Comparison of ENCODE assay signal across 8 cellular contexts in the genomic region with DNA sequence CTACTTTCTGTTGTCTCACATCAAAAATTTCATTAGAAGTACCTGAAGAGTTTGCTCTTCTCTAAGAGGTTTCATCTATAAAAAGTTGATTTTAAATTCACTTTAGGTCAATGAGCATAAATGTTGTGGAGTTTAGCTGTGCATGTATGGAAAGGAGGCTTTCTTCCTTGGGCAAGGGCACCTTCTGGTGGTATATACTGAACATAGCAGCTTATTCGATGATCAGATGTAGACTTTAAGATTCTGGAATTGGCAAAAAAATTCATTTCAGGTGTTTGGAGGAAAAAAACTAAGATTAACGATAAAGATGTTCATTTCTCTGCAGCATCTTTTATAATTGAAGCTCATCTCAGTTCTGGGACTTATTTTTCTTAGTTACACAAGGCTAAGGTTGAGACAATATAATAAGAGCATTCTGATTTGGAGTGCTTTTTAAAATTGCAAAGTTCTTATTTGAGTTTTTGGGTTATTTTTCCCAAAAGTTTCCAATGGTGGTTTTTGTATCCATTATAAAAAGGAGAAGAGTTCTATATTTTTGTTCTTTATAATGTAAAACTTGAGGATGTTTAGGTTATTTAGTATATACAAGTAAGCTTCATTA. TPM values are rescaled to one million over a fixed set of nuclear protein-coding genes. Genes with fewer than 3 reads are reported as not detected.
DNase-seq lines count a peak whose midpoint lies in the region; ATAC-seq, FAIRE-seq and TF ChIP-seq lines count a peak whose summit lies in the region.

No MANE protein-coding gene starts in this region.

- H3K36me3 ChIP-seq in OCI-LY3 (replicated peaks; ENCODE audit: low read depth, low read length), result no peaks in the 10 kb centered on the region
- H3K36me3 ChIP-seq in kidney (ENCODE audit: control insufficient read depth in 1 of 2, insufficient read depth in 2 of 2, low read length in 2 of 2), result no peaks in the 10 kb centered on the region
- H3K36me3 ChIP-seq in thyroid gland, result no peaks in the 10 kb centered on the region

- TF ChIP-seq POLR2A in thyroid gland (IDR thresholded peaks at IDR 0.05), result no peak

- no peaks in the 10 kb centered on the region for H3K9me3 Mint-ChIP-seq in MCF 10A (ENCODE audit: unreplicated experiment)

- CTCF ChIA-PET in MCF 10A (lab: Yijun Ruan, JAX), result interaction anchor here (0.5 to 6.5 kb wide), 43 partner anchors 8 to 1124 kb away, joined by 3 to 62 read pairs (median 4); a partner anchor contains a TSS

- intact Hi-C loops in Right ventricle myocardium inferior (cut with DNase I), result loop anchor here (2.0 to 10.0 kb wide), 3 partner anchors 76 to 438 kb away; a partner anchor contains a TSS
- intact Hi-C loops in cardiac septum (cut with DNase I), result loop anchor here (10.0 kb wide), 1 partner anchor 108 kb away; no protein-coding TSS in a partner anchor
- intact Hi-C loops in MCF 10A (cut with micrococcal nuclease), result loop anchor here (1.0 kb wide), 6 partner anchors 77 to 532 kb away; no protein-coding TSS in a partner anchor
- intact Hi-C loops in kidney (cut with DNase I), result no loop called here
- intact Hi-C loops in thyroid gland (cut with DNase I), result no loop called here

- DNase-seq in Right ventricle myocardium inferior (ENCODE audit: missing footprints) (no peak), cardiac septum (ENCODE audit: low spot score) (no peak), HTR-8/SVneo (ENCODE audit: insufficient read length, low spot score) (peak; percentile 52), MCF 10A (ENCODE audit: unreplicated experiment) (peak; percentile 65), kidney (no peak), thyroid gland (peak; percentile 9 to 22)

- H3K79me2 ChIP-seq in OCI-LY3 (ENCODE audit: low read length), result no peaks in the 10 kb centered on the region

- no peak overlapping the region for H3K27ac ChIP-seq in OCI-LY3 (ENCODE audit: low read length)
- no peak overlapping the region for H3K27ac ChIP-seq in kidney (ENCODE audit: low read depth in 2 of 2, low read length in 2 of 2)
- no peak overlapping the region for H3K27ac ChIP-seq in thyroid gland

- no peaks in the 10 kb centered on the region for H3K9me3 ChIP-seq in OCI-LY3 (ENCODE audit: insufficient read depth, low read length)
- no peaks in the 10 kb centered on the region for H3K9me3 ChIP-seq in kidney (ENCODE audit: control insufficient read depth in 1 of 2, low read length in 2 of 2)
- no peaks in the 10 kb centered on the region for H3K9me3 ChIP-seq in thyroid gland

- FAIRE-seq in HTR-8/SVneo (lab: Jason Lieb, UNC), result no peak
- peak; percentile 83 for FAIRE-seq in kidney (lab: Jason Lieb, UNC)

- POLR2A ChIA-PET in MCF 10A (lab: Yijun Ruan, JAX), result interaction anchor here (0.7 to 4.2 kb wide), 5 partner anchors 46 to 124 kb away, joined by 3 to 34 read pairs (median 6); a partner anchor contains a TSS

- H3K36me3 Mint-ChIP-seq in MCF 10A (ENCODE audit: insufficient read depth, unreplicated experiment), result no peaks in the 10 kb centered on the region

- no peak overlapping the region for H3K4me3 ChIP-seq in OCI-LY3 (ENCODE audit: low read length)
- no peak overlapping the region for H3K4me3 ChIP-seq in kidney (ENCODE audit: low read length in 2 of 2)
- H3K4me3 ChIP-seq in thyroid gland (replicated peaks in 1 of 3), result no peak overlapping the region

- H3K4me1 ChIP-seq in OCI-LY3 (ENCODE audit: low read length) (no peaks in the 10 kb centered on the region), kidney (ENCODE audit: control insufficient read depth in 1 of 2, insufficient read depth in 1 of 2, low read depth in 1 of 2, low read length in 2 of 2) (no peaks in the 10 kb centered on the region), thyroid gland (peaks cover 7 to 21% of the 10 kb centered on the region in 2 donors)

- H4K20me1 ChIP-seq in OCI-LY3 (ENCODE audit: insufficient read depth, low read length), result no peaks in the 10 kb centered on the region

- TF ChIP-seq CTCF in OCI-LY3 (IDR thresholded peaks at IDR 0.05; ENCODE audit: low read depth, low read length) (peak; percentile 87), MCF 10A (IDR thresholded peaks at IDR 0.05; ENCODE audit: unreplicated experiment) (peak; percentile 71), kidney (IDR thresholded peaks at IDR 0.05; ENCODE audit: borderline replicate concordance, extremely low read depth, insufficient read depth) (peak; percentile 78), thyroid gland (IDR thresholded peaks at IDR 0.05) (peak; percentile 36 to 90 (median 82))

- ATAC-seq in Right ventricle myocardium inferior (peak; percentile 59), GM21737 (IDR thresholded peaks at IDR 0.05; ENCODE audit: unreplicated experiment) (peak; percentile 76)

- WGBS in thyroid gland, 2 donors, result 9 to 16% methylated on average over 2 of the region's 2 CpGs

- H3K27ac Mint-ChIP-seq in MCF 10A (ENCODE audit: low read depth, unreplicated experiment), result no peak overlapping the region

- H3K27me3 Mint-ChIP-seq in MCF 10A (ENCODE audit: insufficient read depth, unreplicated experiment), result no peaks in the 10 kb centered on the region

- H3K27me3 ChIP-seq in OCI-LY3 (ENCODE audit: low read depth, low read length), result no peaks in the 10 kb centered on the region
- H3K27me3 ChIP-seq in thyroid gland, result no peaks in the 10 kb centered on the region

- no peak overlapping the region for H3K4me3 Mint-ChIP-seq in MCF 10A (ENCODE audit: unreplicated experiment)

- BruUV-seq in MCF 10A (replicated peaks; lab: Mats Ljungman, UMichigan), result no TSS peak

- no peak overlapping the region for H3K4me2 ChIP-seq in OCI-LY3 (ENCODE audit: low read length)

- H2AFZ ChIP-seq in OCI-LY3 (ENCODE audit: low read depth, low read length), result no peak overlapping the region

- H3K4me1 Mint-ChIP-seq in MCF 10A (ENCODE audit: insufficient read depth, unreplicated experiment), result no peaks in the 10 kb centered on the region

- H3K9ac ChIP-seq in OCI-LY3 (ENCODE audit: low read length) (no peak overlapping the region), kidney (ENCODE audit: low read length in 2 of 2) (no peak overlapping the region)

RNA-seq across cellular contexts. Expression of a gene that starts 46.8 kb away (rescaled TPM):
- total RNA-seq in Right ventricle myocardium inferior (7.1 TPM), cardiac septum (7.5 TPM), MCF 10A (2022) (3.2 and 4.3 TPM in 2 replicates), kidney (6.0 TPM), thyroid gland (10 to 100 TPM; 18.9 to 32.4 (median 24.7) TPM)
- polyA plus RNA-seq in kidney (ENCODE audit: insufficient read depth, low read depth, low replicate concordance), result 5.9 TPM

Comparison
In these comparisons a context has a peak if more than half of its experiments do, and no peak if none do; other contexts are left out.
1. DNase-seq: peak in HTR-8/SVneo (single experiment), MCF 10A (single experiment) and thyroid gland (2 of 2); none in Right ventricle myocardium inferior (single experiment), cardiac septum (single experiment) and kidney (single experiment).
2. intact Hi-C loops: an anchor here in Right ventricle myocardium inferior (2.0 to 10.0 kb wide), cardiac septum (10.0 kb wide) and MCF 10A (1.0 kb wide); none called in kidney and thyroid gland.
3. Peak in every context shown above with its lines, with median percentiles within 50 percentile points of each other: CTCF ChIP-seq.